Comparison of ENCODE assay signal across 12 cellular contexts in genomic region chr4:8118035-8118434, GRCh38.
"Had no signal": no experiment of that assay in that cellular context is flagged by ENCODE, and none has a peak within 500 bp of the region (broad histone marks: within the 10 kb centered on the region; RNA-seq: fewer than 3 reads in every experiment).

No MANE protein-coding gene starts in this region.

- H3K4me3 ChIP-seq: gastroesophageal sphincter, heart left ventricle, upper lobe of left lung had no signal

- ATAC-seq: gastroesophageal sphincter had no signal

- H3K9me3 ChIP-seq: gastroesophageal sphincter, heart left ventricle, upper lobe of left lung had no signal

- H3K36me3 ChIP-seq: brain microvascular endothelial cell, gastroesophageal sphincter, heart left ventricle, upper lobe of left lung had no signal

- H3K27ac ChIP-seq: brain microvascular endothelial cell, gastroesophageal sphincter, upper lobe of left lung had no signal

- H3K27me3 ChIP-seq: brain microvascular endothelial cell, gastroesophageal sphincter, heart left ventricle, upper lobe of left lung had no signal

- DNase-seq: activated B cell treated with CpG ODN at 0.5 μM for 24 hours; activated CD8-positive, alpha-beta memory T cell treated with anti-CD3 and anti-CD28 coated beads, Interleukin-2, amount 50 U/mL, for 4 hours; activated naive CD4-positive, alpha-beta T cell treated with anti-CD3 and anti-CD28 coated beads, Interleukin-2, amount 50 U/mL, for 16 hours; activated T-cell treated with anti-CD3 and anti-CD28 coated beads, Interleukin-2, amount 50 U/mL, for 4 hours; aorta; effector CD4-positive, alpha-beta T cell; natural killer cell; T-helper 9 cell; upper lobe of left lung had no signal
